35 cellular contexts compared by ENCODE assay signal in genomic region chr7:128284102-128284501, GRCh38. TPM values are rescaled to one million over a fixed set of nuclear protein-coding genes. Genes with fewer than 3 reads are reported as not detected.
"Had no signal": no experiment of that assay in that cellular context is flagged by ENCODE, and none has a peak within 500 bp of the region (broad histone marks: within the 10 kb centered on the region; RNA-seq: fewer than 3 reads in every experiment).

No MANE protein-coding gene starts in this region.

- H3K36me3 Mint-ChIP-seq: activated naive CD4-positive, alpha-beta T cell treated with anti-CD3 and anti-CD28 coated beads, Interleukin-2, amount 10 ng/mL, durations not matched to agents 7 days and 5 days had no signal

- DNase-seq: activated B cell treated with CpG ODN at 0.5 μM for 24 hours; activated CD4-positive, alpha-beta memory T cell treated with anti-CD3 and anti-CD28 coated beads for 36 hours; activated CD4-positive, alpha-beta T cell treated with anti-CD3 and anti-CD28 coated beads for 4 hours; activated CD4-positive, alpha-beta T cell treated with anti-CD3 and anti-CD28 coated beads, Interleukin-2, amount 10 ng/mL, durations not matched to agents 24 days and 14 days; activated CD4-positive, alpha-beta T cell treated with anti-CD3 and anti-CD28 coated beads, Interleukin-2, amount 50 U/mL, for 1 hour; activated CD4-positive, alpha-beta T cell treated with anti-CD3 and anti-CD28 coated beads, Interleukin-2, amount 50 U/mL, for 4 hours; activated CD4-positive, CD25-positive, alpha-beta regulatory T cell treated with anti-CD3 and anti-CD28 coated beads, Interleukin-2, amount 50 U/mL, for 72 hours; activated CD8-positive, alpha-beta memory T cell treated with anti-CD3 and anti-CD28 coated beads, Interleukin-2, amount 50 U/mL, for 4 hours; activated CD8-positive, alpha-beta T cell treated with anti-CD3 and anti-CD28 coated beads for 36 hours; activated effector memory CD4-positive, alpha-beta T cell treated with Interleukin-2 at 50 U/mL for 16 hours; activated gamma-delta T cell; activated naive CD4-positive, alpha-beta T cell treated with anti-CD3 and anti-CD28 coated beads, Interleukin-2, amount 10 ng/mL, durations not matched to agents 7 days and 5 days; activated naive CD4-positive, alpha-beta T cell treated with Interleukin-2 at 50 U/mL for 16 hours; activated naive CD8-positive, alpha-beta T cell treated with anti-CD3 and anti-CD28 coated beads, Interleukin-2, amount 10 ng/mL, durations not matched to agents 7 days and 5 days; activated naive CD8-positive, alpha-beta T cell treated with anti-CD3 and anti-CD28 coated beads, Interleukin-2, amount 50 U/mL, for 24 hours; activated T-cell treated with anti-CD3 and anti-CD28 coated beads, Interleukin-2, amount 50 U/mL, for 24 hours; activated T-cell treated with anti-CD3 and anti-CD28 coated beads, Interleukin-2, amount 50 U/mL, for 48 hours; amygdala; anterior cingulate cortex; caudate nucleus; cerebellar nuclear complex; T-helper 1 cell; T-helper 2 cell; T-helper 9 cell had no signal

- H3K4me1 Mint-ChIP-seq: activated B cell treated with CpG ODN at 0.5 μM for 24 hours; activated CD4-positive, alpha-beta T cell treated with anti-CD3 and anti-CD28 coated beads, Interleukin-2, amount 10 ng/mL, durations not matched to agents 24 days and 14 days; activated naive CD4-positive, alpha-beta T cell treated with anti-CD3 and anti-CD28 coated beads, Interleukin-2, amount 10 ng/mL, durations not matched to agents 7 days and 5 days; activated naive CD4-positive, alpha-beta T cell treated with anti-CD3 and anti-CD28 coated beads, Interleukin-2, amount 50 U/mL, for 24 hours; activated naive CD8-positive, alpha-beta T cell treated with anti-CD3 and anti-CD28 coated beads, Interleukin-2, amount 10 ng/mL, durations not matched to agents 7 days and 5 days; activated naive CD8-positive, alpha-beta T cell treated with anti-CD3 and anti-CD28 coated beads, Interleukin-2, amount 50 U/mL, for 24 hours; central memory CD8-positive, alpha-beta T cell had no signal

- H3K27me3 Mint-ChIP-seq: activated B cell treated with CpG ODN at 0.5 μM for 24 hours; activated CD4-positive, alpha-beta memory T cell treated with anti-CD3 and anti-CD28 coated beads for 36 hours; activated CD4-positive, alpha-beta T cell treated with anti-CD3 and anti-CD28 coated beads, Interleukin-2, amount 10 ng/mL, durations not matched to agents 24 days and 14 days; activated CD8-positive, alpha-beta T cell treated with anti-CD3 and anti-CD28 coated beads for 36 hours; activated naive CD4-positive, alpha-beta T cell treated with anti-CD3 and anti-CD28 coated beads, Interleukin-2, amount 50 U/mL, for 24 hours; activated naive CD8-positive, alpha-beta T cell; activated naive CD8-positive, alpha-beta T cell treated with anti-CD3 and anti-CD28 coated beads, Interleukin-2, amount 50 U/mL, for 24 hours; activated T-cell treated with anti-CD3 and anti-CD28 coated beads, Interleukin-2, amount 50 U/mL, for 24 hours; brain; central memory CD8-positive, alpha-beta T cell had no signal

- H3K27ac Mint-ChIP-seq: activated B cell treated with CpG ODN at 0.5 μM for 24 hours; activated CD4-positive, alpha-beta memory T cell treated with anti-CD3 and anti-CD28 coated beads for 36 hours; activated CD4-positive, alpha-beta T cell treated with anti-CD3 and anti-CD28 coated beads, Interleukin-2, amount 10 ng/mL, durations not matched to agents 24 days and 14 days; activated CD8-positive, alpha-beta T cell treated with anti-CD3 and anti-CD28 coated beads for 36 hours; activated naive CD4-positive, alpha-beta T cell treated with anti-CD3 and anti-CD28 coated beads, Interleukin-2, amount 10 ng/mL, durations not matched to agents 7 days and 5 days; activated naive CD4-positive, alpha-beta T cell treated with anti-CD3 and anti-CD28 coated beads, Interleukin-2, amount 50 U/mL, for 24 hours; activated naive CD8-positive, alpha-beta T cell; activated naive CD8-positive, alpha-beta T cell treated with anti-CD3 and anti-CD28 coated beads, Interleukin-2, amount 10 ng/mL, durations not matched to agents 7 days and 5 days; activated naive CD8-positive, alpha-beta T cell treated with anti-CD3 and anti-CD28 coated beads, Interleukin-2, amount 50 U/mL, for 24 hours; activated T-cell treated with anti-CD3 and anti-CD28 coated beads, Interleukin-2, amount 50 U/mL, for 24 hours; activated T-helper 2 cell treated with anti-CD3 and anti-CD28 coated beads, Interferon-gamma antibody, Interleukin-2, Interleukin-4, amounts not matched to agents 10 μg/mL and 5 μg/mL and 100 μg/mL, durations not matched to agents 14 hours and 24 hours and 36 hours; T-helper 1 cell treated with Interleukin-12 subunit alpha and Interleukin-12 subunit beta and Interleukin-4 antibody, amounts not matched to agents 30 μg/mL and 1 μg/mL, for 36 hours; T-helper 2 cell treated with Interferon-gamma antibody and Interleukin-4, amounts not matched to agents 5 μg/mL and 100 μg/mL, for 36 hours had no signal

- H3K4me3 Mint-ChIP-seq: activated B cell treated with CpG ODN at 0.5 μM for 24 hours; activated CD4-positive, alpha-beta memory T cell treated with anti-CD3 and anti-CD28 coated beads for 36 hours; activated CD4-positive, alpha-beta T cell treated with anti-CD3 and anti-CD28 coated beads, Interleukin-2, amount 10 ng/mL, durations not matched to agents 24 days and 14 days; activated CD8-positive, alpha-beta T cell treated with anti-CD3 and anti-CD28 coated beads for 36 hours; activated naive CD4-positive, alpha-beta T cell treated with anti-CD3 and anti-CD28 coated beads, Interleukin-2, amount 10 ng/mL, durations not matched to agents 7 days and 5 days; activated naive CD4-positive, alpha-beta T cell treated with anti-CD3 and anti-CD28 coated beads, Interleukin-2, amount 50 U/mL, for 24 hours; activated naive CD8-positive, alpha-beta T cell; activated naive CD8-positive, alpha-beta T cell treated with anti-CD3 and anti-CD28 coated beads, Interleukin-2, amount 10 ng/mL, durations not matched to agents 7 days and 5 days; activated naive CD8-positive, alpha-beta T cell treated with anti-CD3 and anti-CD28 coated beads, Interleukin-2, amount 50 U/mL, for 24 hours; activated T-cell treated with anti-CD3 and anti-CD28 coated beads, Interleukin-2, amount 50 U/mL, for 24 hours; brain; central memory CD8-positive, alpha-beta T cell; T-helper 1 cell treated with Interleukin-12 subunit alpha and Interleukin-12 subunit beta and Interleukin-4 antibody, amounts not matched to agents 30 μg/mL and 1 μg/mL, for 36 hours; T-helper 2 cell treated with Interferon-gamma antibody and Interleukin-4, amounts not matched to agents 5 μg/mL and 100 μg/mL, for 36 hours had no signal

- H3K4me1 ChIP-seq: ascending aorta had no signal

- ATAC-seq: activated CD8-positive, alpha-beta T cell treated with anti-CD3 and anti-CD28 coated beads for 36 hours; activated naive CD8-positive, alpha-beta T cell treated with anti-CD3 and anti-CD28 coated beads, Interleukin-2, amount 50 U/mL, for 24 hours had no signal

- H3K27me3 ChIP-seq: ascending aorta, cardiac muscle cell had no signal

- H3K4me3 ChIP-seq: ascending aorta, cardiac muscle cell had no signal

- H3K36me3 ChIP-seq: ascending aorta, cardiac muscle cell had no signal

- H3K27ac ChIP-seq: ascending aorta, cardiac muscle cell, VCaP had no signal

RNA-seq across cellular contexts. Expression of gene LEP, which starts 43.0 kb away (rescaled TPM):
- total RNA-seq: activated B cell treated with CpG ODN at 0.5 μM for 24 hours; activated CD4-positive, alpha-beta memory T cell treated with anti-CD3 and anti-CD28 coated beads for 36 hours; activated CD4-positive, alpha-beta T cell treated with anti-CD3 and anti-CD28 coated beads, Interleukin-2, amount 10 ng/mL, durations not matched to agents 24 days and 14 days; activated CD8-positive, alpha-beta memory T cell treated with anti-CD3 and anti-CD28 coated beads for 36 hours; activated CD8-positive, alpha-beta T cell treated with anti-CD3 and anti-CD28 coated beads for 36 hours; activated naive CD8-positive, alpha-beta T cell treated with anti-CD3 and anti-CD28 coated beads, Interleukin-2, amount 10 ng/mL, durations not matched to agents 7 days and 5 days; activated T-helper 2 cell treated with anti-CD3 and anti-CD28 coated beads, Interferon-gamma antibody, Interleukin-2, Interleukin-4, amounts not matched to agents 10 μg/mL and 5 μg/mL and 100 μg/mL, durations not matched to agents 14 hours and 24 hours and 36 hours; ascending aorta; cardiac muscle cell had no signal
- polyA plus RNA-seq: cardiac muscle cell had no signal
